ENCODE assay signal across 22 cellular contexts in genomic region chr4:136823020-136823419, GRCh38.
"Had no signal": no experiment of that assay in that cellular context is flagged by ENCODE, and none has a peak within 500 bp of the region (broad histone marks: within the 10 kb centered on the region; RNA-seq: fewer than 3 reads in every experiment).

No MANE protein-coding gene starts in this region.

- H3K9me3 ChIP-seq: esophagus squamous epithelium, ovary, psoas muscle, sigmoid colon, testis, tibial nerve, upper lobe of left lung had no signal

- H3K4me1 ChIP-seq: esophagus squamous epithelium, psoas muscle, sigmoid colon, testis, tibial nerve, upper lobe of left lung had no signal

- FAIRE-seq: endometrium, keratinocyte, urothelium cell line had no signal

- H3K27me3 ChIP-seq: esophagus squamous epithelium, ovary, sigmoid colon, testis, tibial nerve, upper lobe of left lung had no signal

- ATAC-seq: effector memory CD8-positive, alpha-beta T cell; left lobe of liver; natural killer cell; psoas muscle; right cardiac atrium; stimulated activated naive CD8-positive, alpha-beta T cell treated with anti-CD3 and anti-CD28 coated beads, Interleukin-15, Interleukin-2, amounts not matched to agents 100 U/mL and 50 U/mL, for 24 hours had no signal

- DNase-seq: cortex of kidney; effector memory CD8-positive, alpha-beta T cell; erythroblast; esophagus squamous epithelium; foreskin melanocyte; glutamatergic neuron; hypothalamus; natural killer cell; ovary; posterior cingulate gyrus; sigmoid colon; stimulated activated CD4-positive, alpha-beta T cell treated with anti-CD3 and anti-CD28 coated beads, Interleukin-4, amount 100 ng/mL, for 4 hours; stimulated activated naive CD8-positive, alpha-beta T cell treated with anti-CD3 and anti-CD28 coated beads, Interleukin-15, Interleukin-2, amounts not matched to agents 100 U/mL and 50 U/mL, for 24 hours; testis had no signal

- H3K27ac ChIP-seq: esophagus squamous epithelium, ovary, psoas muscle, sigmoid colon, testis, tibial nerve, upper lobe of left lung had no signal

- H3K4me3 ChIP-seq: esophagus squamous epithelium, ovary, psoas muscle, sigmoid colon, testis, tibial nerve, upper lobe of left lung had no signal

- H3K36me3 ChIP-seq: esophagus squamous epithelium, ovary, sigmoid colon, tibial nerve, upper lobe of left lung had no signal
